Comparison of ENCODE assay signal across 1 cellular context in genomic region chr1:174230399-174230798, GRCh38.
TF ChIP-seq lines count a peak whose summit lies in the region.

No MANE protein-coding gene starts in this region.

TF ChIP-seq in K562, 482 proteins besides CTCF, POLR2A, EP300 and RAD21 (continued from another document and continues in another):
- TF ChIP-seq GTF3C2 (IDR thresholded peaks at IDR 0.05; ENCODE audit: borderline replicate concordance, extremely low read depth, insufficient read length) (no peak), HBP1 (CRISPR knock-in tag; IDR thresholded peaks at IDR 0.05) (no peak), EWSR1 (IDR thresholded peaks at IDR 0.05; ENCODE audit: borderline replicate concordance, low read depth, partially characterized antibody) (no peak), BRD4 (IDR thresholded peaks at IDR 0.05) (no peak), ZNF316 (IDR thresholded peaks at IDR 0.05) (no peak), ZNF277 (CRISPR knock-in tag; IDR thresholded peaks at IDR 0.05; ENCODE audit: borderline replicate concordance) (no peak), ZNF780A (CRISPR knock-in tag; IDR thresholded peaks at IDR 0.05) (no peak), THAP7 (CRISPR knock-in tag; IDR thresholded peaks at IDR 0.05) (no peak), EHMT2 (IDR thresholded peaks at IDR 0.05) (no peak), NCOA6 (IDR thresholded peaks at IDR 0.05) (no peak), ETS2 (tag; IDR thresholded peaks at IDR 0.05; ENCODE audit: borderline replicate concordance, poor library complexity, severe bottlenecking) (no peak), STAT5A (IDR thresholded peaks at IDR 0.05; ENCODE audit: borderline replicate concordance, low read length) (peak; percentile 56), HOMEZ (CRISPR knock-in tag; IDR thresholded peaks at IDR 0.05) (no peak), PML (IDR thresholded peaks at IDR 0.05; ENCODE audit: low read length) (peak; percentile 66; the same call in 1 of the 2 replicates), CEBPG (CRISPR knock-in tag; IDR thresholded peaks at IDR 0.05) (no peak), CEBPG (tag; conservative IDR thresholded peaks at IDR 0.05 in 1 of 2, IDR thresholded peaks at IDR 0.05 in 1 of 2) (no peak), ZNF431 (CRISPR knock-in tag; IDR thresholded peaks at IDR 0.05) (no peak), E2F1 (CRISPR knock-in tag; IDR thresholded peaks at IDR 0.05) (no peak), ZNF584 (CRISPR knock-in tag; IDR thresholded peaks at IDR 0.05; ENCODE audit: low read depth) (no peak), ZNF280B (CRISPR knock-in tag; IDR thresholded peaks at IDR 0.05) (no peak), TEAD2 (tag; IDR thresholded peaks at IDR 0.05) (no peak), ZNF384 (IDR thresholded peaks at IDR 0.05; ENCODE audit: low read depth, low read length) (0 out of 2 replicates have a peak, but pooled peaks have one; percentile 21), ZNF24 (IDR thresholded peaks at IDR 0.05) (no peak), SP2 (IDR thresholded peaks at IDR 0.05; ENCODE audit: extremely low read depth, low read depth, low read length, poor library complexity, severe bottlenecking) (no peak), SIN3B (IDR thresholded peaks at IDR 0.05; ENCODE audit: low read depth) (no peak), TEAD4 (IDR thresholded peaks at IDR 0.05; ENCODE audit: low read length) (peak; percentile 91), TEAD4 (CRISPR knock-in tag; IDR thresholded peaks at IDR 0.05; ENCODE audit: borderline replicate concordance) (no peak), DDX20 (tag; IDR thresholded peaks at IDR 0.05; ENCODE audit: low read depth) (no peak), DACH1 (IDR thresholded peaks at IDR 0.05; ENCODE audit: partially characterized antibody) (no peak), CHD7 (IDR thresholded peaks at IDR 0.05; ENCODE audit: low read depth, low read length) (no peak), MTA1 (IDR thresholded peaks at IDR 0.05; ENCODE audit: borderline replicate concordance) (no peak), STAT5B (CRISPR knock-in tag; IDR thresholded peaks at IDR 0.05) (no peak), STAT6 (CRISPR knock-in tag; IDR thresholded peaks at IDR 0.05) (no peak), ZNF184 (CRISPR knock-in tag; IDR thresholded peaks at IDR 0.05) (no peak)
